Comparison of ENCODE assay signal across 21 cellular contexts in the genomic region with DNA sequence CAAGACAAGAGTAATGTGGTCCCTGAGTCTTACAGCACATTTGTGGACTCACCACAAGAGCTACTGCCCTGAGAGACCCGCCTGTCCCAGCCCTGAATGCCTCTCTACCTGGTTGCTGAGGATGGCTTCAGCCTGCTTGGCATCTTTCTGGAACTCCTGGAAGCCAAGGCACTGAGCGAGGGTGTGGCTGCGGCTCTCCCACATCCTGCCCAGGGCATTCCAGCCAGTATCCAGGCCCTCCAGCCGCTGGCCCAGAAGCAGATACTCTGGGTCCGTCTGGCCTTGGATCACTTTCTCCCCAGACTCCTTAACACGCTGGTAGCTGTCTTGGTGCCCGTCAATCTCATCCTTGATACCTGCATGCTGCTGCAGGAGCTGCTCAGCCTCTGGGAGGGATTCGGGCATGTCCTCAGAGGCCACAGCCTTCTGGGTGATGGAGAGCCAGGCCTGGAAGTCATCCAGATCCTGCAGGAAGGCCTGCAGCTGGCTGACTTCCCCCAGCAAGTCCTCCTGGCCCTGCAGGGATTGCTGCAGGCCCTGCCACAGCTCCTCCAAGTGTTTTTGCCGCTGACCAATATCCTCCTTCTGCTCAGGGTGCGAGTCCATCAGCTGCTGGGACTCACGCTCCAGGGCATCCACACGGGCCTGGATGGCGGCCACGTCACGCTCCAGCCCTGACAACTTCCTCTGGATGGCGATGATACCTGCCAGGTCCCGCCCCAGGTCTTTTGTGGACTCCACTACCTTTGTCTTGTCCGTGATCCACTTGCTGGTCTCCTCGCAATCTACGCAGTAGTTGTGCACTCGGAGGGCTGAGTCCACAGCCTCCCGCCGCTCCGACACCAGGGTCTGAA.
A peak's percentile ranks its signal among the peaks of the same experiment; 100 is the strongest.
DNase-seq lines count a peak whose midpoint lies in the region; ATAC-seq and TF ChIP-seq lines count a peak whose summit lies in the region.
"Had no signal": no experiment of that assay in that cellular context is flagged by ENCODE, and none has a peak within 500 bp of the region (broad histone marks: within the 10 kb centered on the region; RNA-seq: fewer than 3 reads in every experiment).

No MANE protein-coding gene starts in this region.

- WGBS in SK-N-SH (ENCODE audit: low lambda C conversion rate): 94% methylated on average over 17 of the region's 24 CpGs

- no peak overlapping the region for H3K4me3 ChIP-seq in SK-N-SH (ENCODE audit: low read depth in 2 of 2, low read length in 1 of 2)
- no peak overlapping the region for H3K4me3 ChIP-seq in RWPE2 (ENCODE audit: severe bottlenecking)
- H3K4me3 ChIP-seq in fibroblast of pulmonary artery (replicated peaks; ENCODE audit: low read depth, low read length): no peak overlapping the region
- H3K4me3 ChIP-seq: BLaER1 treated with 17β-estradiol and CSF1 and Interleukin-3, amounts not matched to agents 10 nM and 100 nM; cardiac muscle cell; spleen had no signal

- H3K4me1 ChIP-seq in SK-N-SH (ENCODE audit: control insufficient read depth in 1 of 2, insufficient read depth in 2 of 2, low read depth in 1 of 2, low read length in 1 of 2) (peaks cover 0 to 4% of the 10 kb centered on the region in 2 experiments; a peak in 1 of 4 replicates), RWPE2 (ENCODE audit: insufficient read depth, poor library complexity, severe bottlenecking) (peaks cover 5% of the 10 kb centered on the region)
- H3K4me1 ChIP-seq: BLaER1 treated with 17β-estradiol and CSF1 and Interleukin-3, amounts not matched to agents 10 nM and 100 nM had no signal

- in situ Hi-C loops in GM13976 (cut with MboI; ENCODE audit: low sequenced_read_pairs, unreplicated experiment): no loop called here

- no peaks in the 10 kb centered on the region for H3K9me3 ChIP-seq in SK-N-SH
- no peaks in the 10 kb centered on the region for H3K9me3 ChIP-seq in RWPE2 (ENCODE audit: severe bottlenecking)
- H3K9me3 ChIP-seq: BLaER1 treated with 17β-estradiol and CSF1 and Interleukin-3, amounts not matched to agents 10 nM and 100 nM; spleen had no signal

- no peak overlapping the region for H3K27ac ChIP-seq in SK-N-SH (ENCODE audit: low read depth in 2 of 2, low read length in 1 of 2)
- H3K27ac ChIP-seq in RWPE2 (ENCODE audit: poor library complexity, severe bottlenecking): peak overlapping the region; percentile 2
- H3K27ac ChIP-seq: BLaER1 treated with 17β-estradiol and CSF1 and Interleukin-3, amounts not matched to agents 10 nM and 100 nM; cardiac muscle cell; spleen had no signal

- TF ChIP-seq EP300 in SK-N-SH (IDR thresholded peaks at IDR 0.05; ENCODE audit: borderline replicate concordance in 1 of 2, low read depth in 1 of 2, low read length in 1 of 2): no peak

- no peak overlapping the region for H3K9ac ChIP-seq in SK-N-SH
- H3K9ac ChIP-seq: BLaER1 treated with 17β-estradiol and CSF1 and Interleukin-3, amounts not matched to agents 10 nM and 100 nM had no signal

- ATAC-seq in SK-N-SH treated with all-trans-retinoic acid at 6 μM for 48 hours (peak; percentile 14; the same call in 2 of the 3 replicates), RWPE2 (ENCODE audit: low read depth) (peak; percentile 36), omental fat pad (ENCODE audit: low FRiP score) (peak; percentile 24)
- ATAC-seq: activated CD4-positive, alpha-beta T cell treated with anti-CD3 and anti-CD28 coated beads for 36 hours; activated T-helper 17 cell treated with anti-CD3 and anti-CD28 coated beads, Interleukin-2, amount 50 U/mL, for 72 hours; esophagus mucosa; natural killer cell had no signal

- H3F3A ChIP-seq in SK-N-SH (replicated peaks; ENCODE audit: insufficient read depth): peaks cover 8% of the 10 kb centered on the region

- DNase-seq in SK-N-SH (no peak), RWPE2 (ENCODE audit: low spot score) (no peak), fibroblast of pulmonary artery (ENCODE audit: low read depth) (peak; percentile 47), omental fat pad (ENCODE audit: low spot score) (no peak), GM13976 (ENCODE audit: low spot score) (no peak), GF-D8 (lab: John Stamatoyannopoulos, UW) (no peak), NCI-H1092 (lab: John Stamatoyannopoulos, UW) (no peak)
- DNase-seq: 8988T; activated CD4-positive, alpha-beta T cell treated with anti-CD3 and anti-CD28 coated beads for 36 hours; MV-4-11; natural killer cell; NCI-H2029 treated with DMSO at 0.1 percent for 48 hours; NCI-H446 treated with DMSO at 0.1 percent for 48 hours; stimulated activated CD8-positive, alpha-beta memory T cell treated with anti-CD3 and anti-CD28 coated beads, Interleukin-4, amount 100 ng/mL, for 48 hours; SW 1271 had no signal

- TF ChIP-seq CTCF in SK-N-SH (IDR thresholded peaks at IDR 0.05) (no peak), RWPE2 (IDR thresholded peaks at IDR 0.05; ENCODE audit: poor library complexity, severe bottlenecking) (no peak), fibroblast of pulmonary artery (IDR thresholded peaks at IDR 0.05; ENCODE audit: low read length, missing control alignments) (no peak), omental fat pad (IDR thresholded peaks at IDR 0.05) (no peak), GM13976 (IDR thresholded peaks at IDR 0.05; ENCODE audit: borderline replicate concordance, control extremely low read depth, extremely low read depth, insufficient read depth, missing control alignments) (no peak)

- POLR2A ChIA-PET in SK-N-SH (lab: Yijun Ruan, JAX): no interaction called here

- no peak for TF ChIP-seq RAD21 in SK-N-SH (IDR thresholded peaks at IDR 0.05; ENCODE audit: low read length)

- H2AFZ ChIP-seq in SK-N-SH (ENCODE audit: low read depth): no peak overlapping the region

- H3K36me3 ChIP-seq in SK-N-SH (replicated peaks in 1 of 2; ENCODE audit: control insufficient read depth in 1 of 2, insufficient read depth in 2 of 2, low read length in 1 of 2): no peaks in the 10 kb centered on the region
- no peaks in the 10 kb centered on the region for H3K36me3 ChIP-seq in RWPE2 (ENCODE audit: low read depth)
- H3K36me3 ChIP-seq: BLaER1 treated with 17β-estradiol and CSF1 and Interleukin-3, amounts not matched to agents 10 nM and 100 nM; cardiac muscle cell; spleen had no signal

- no peak overlapping the region for H3K4me2 ChIP-seq in SK-N-SH
- H3K4me2 ChIP-seq: BLaER1 treated with 17β-estradiol and CSF1 and Interleukin-3, amounts not matched to agents 10 nM and 100 nM had no signal

- no peaks in the 10 kb centered on the region for H4K20me1 ChIP-seq in SK-N-SH (ENCODE audit: insufficient read depth)
- H4K20me1 ChIP-seq: BLaER1 treated with 17β-estradiol and CSF1 and Interleukin-3, amounts not matched to agents 10 nM and 100 nM had no signal

- H3K79me2 ChIP-seq in SK-N-SH (ENCODE audit: insufficient read depth): no peaks in the 10 kb centered on the region

- CTCF ChIA-PET in SK-N-SH (lab: Yijun Ruan, JAX): interaction anchor here (0.6 to 3.5 kb wide), 5 partner anchors 15 to 115 kb away, joined by 3 to 14 read pairs (median 4); partner anchors contain the start of gene PLEKHG3

- H3K9me2 ChIP-seq in SK-N-SH: no peaks in the 10 kb centered on the region

- H3K27me3 ChIP-seq in SK-N-SH (ENCODE audit: insufficient read depth) (no peaks in the 10 kb centered on the region), RWPE2 (ENCODE audit: insufficient read depth, poor library complexity, severe bottlenecking) (no peaks in the 10 kb centered on the region)
- H3K27me3 ChIP-seq: BLaER1 treated with 17β-estradiol and CSF1 and Interleukin-3, amounts not matched to agents 10 nM and 100 nM; cardiac muscle cell; spleen had no signal

TF ChIP-seq in SK-N-SH treated with all-trans-retinoic acid at 6 μM for 48 hours, 23 proteins besides CTCF, POLR2A, EP300 and RAD21:
- TF ChIP-seq GLIS3 (CRISPR knock-in tag; IDR thresholded peaks at IDR 0.05) (no peak), CSDC2 (CRISPR knock-in tag; IDR thresholded peaks at IDR 0.05) (no peak), TCF4 (CRISPR knock-in tag; IDR thresholded peaks at IDR 0.05; ENCODE audit: borderline replicate concordance) (no peak), ISL1 (CRISPR knock-in tag; IDR thresholded peaks at IDR 0.05) (no peak)

TF ChIP-seq in SK-N-SH, 30 proteins besides CTCF, POLR2A, EP300 and RAD21 (continues in another document):
- TF ChIP-seq, protein P1, sequence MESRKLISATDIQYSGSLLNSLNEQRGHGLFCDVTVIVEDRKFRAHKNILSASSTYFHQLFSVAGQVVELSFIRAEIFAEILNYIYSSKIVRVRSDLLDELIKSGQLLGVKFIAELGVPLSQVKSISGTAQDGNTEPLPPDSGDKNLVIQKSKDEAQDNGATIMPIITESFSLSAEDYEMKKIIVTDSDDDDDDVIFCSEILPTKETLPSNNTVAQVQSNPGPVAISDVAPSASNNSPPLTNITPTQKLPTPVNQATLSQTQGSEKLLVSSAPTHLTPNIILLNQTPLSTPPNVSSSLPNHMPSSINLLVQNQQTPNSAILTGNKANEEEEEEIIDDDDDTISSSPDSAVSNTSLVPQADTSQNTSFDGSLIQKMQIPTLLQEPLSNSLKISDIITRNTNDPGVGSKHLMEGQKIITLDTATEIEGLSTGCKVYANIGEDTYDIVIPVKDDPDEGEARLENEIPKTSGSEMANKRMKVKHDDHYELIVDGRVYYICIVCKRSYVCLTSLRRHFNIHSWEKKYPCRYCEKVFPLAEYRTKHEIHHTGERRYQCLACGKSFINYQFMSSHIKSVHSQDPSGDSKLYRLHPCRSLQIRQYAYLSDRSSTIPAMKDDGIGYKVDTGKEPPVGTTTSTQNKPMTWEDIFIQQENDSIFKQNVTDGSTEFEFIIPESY (IDR thresholded peaks at IDR 0.05; ENCODE audit: borderline replicate concordance, low read depth): no peak
- TF ChIP-seq NRF1 (IDR thresholded peaks at IDR 0.05; ENCODE audit: low read depth, low read length): no peak
- TF ChIP-seq GATA2 (CRISPR knock-in tag; IDR thresholded peaks at IDR 0.05): no peak
- TF ChIP-seq SIN3A (IDR thresholded peaks at IDR 0.05; ENCODE audit: borderline replicate concordance, low read depth, low read length): no peak
- TF ChIP-seq TCF12 (IDR thresholded peaks at IDR 0.05): no peak
- no peak for TF ChIP-seq SMC3 (IDR thresholded peaks at IDR 0.05; ENCODE audit: low read depth, low read length)
- no peak for TF ChIP-seq FOXM1 (IDR thresholded peaks at IDR 0.05; ENCODE audit: low read depth)
- TF ChIP-seq TAF1 (IDR thresholded peaks at IDR 0.05; ENCODE audit: borderline replicate concordance, low read depth, low read length): no peak
- TF ChIP-seq, protein P2, sequence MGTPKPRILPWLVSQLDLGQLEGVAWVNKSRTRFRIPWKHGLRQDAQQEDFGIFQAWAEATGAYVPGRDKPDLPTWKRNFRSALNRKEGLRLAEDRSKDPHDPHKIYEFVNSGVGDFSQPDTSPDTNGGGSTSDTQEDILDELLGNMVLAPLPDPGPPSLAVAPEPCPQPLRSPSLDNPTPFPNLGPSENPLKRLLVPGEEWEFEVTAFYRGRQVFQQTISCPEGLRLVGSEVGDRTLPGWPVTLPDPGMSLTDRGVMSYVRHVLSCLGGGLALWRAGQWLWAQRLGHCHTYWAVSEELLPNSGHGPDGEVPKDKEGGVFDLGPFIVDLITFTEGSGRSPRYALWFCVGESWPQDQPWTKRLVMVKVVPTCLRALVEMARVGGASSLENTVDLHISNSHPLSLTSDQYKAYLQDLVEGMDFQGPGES (IDR thresholded peaks at IDR 0.05; ENCODE audit: low read depth, low read length): no peak
- no peak for TF ChIP-seq TEAD4 (IDR thresholded peaks at IDR 0.05; ENCODE audit: borderline replicate concordance, insufficient read depth)
- TF ChIP-seq GABPA (IDR thresholded peaks at IDR 0.05; ENCODE audit: low read depth): no peak
